In the genomic region with DNA sequence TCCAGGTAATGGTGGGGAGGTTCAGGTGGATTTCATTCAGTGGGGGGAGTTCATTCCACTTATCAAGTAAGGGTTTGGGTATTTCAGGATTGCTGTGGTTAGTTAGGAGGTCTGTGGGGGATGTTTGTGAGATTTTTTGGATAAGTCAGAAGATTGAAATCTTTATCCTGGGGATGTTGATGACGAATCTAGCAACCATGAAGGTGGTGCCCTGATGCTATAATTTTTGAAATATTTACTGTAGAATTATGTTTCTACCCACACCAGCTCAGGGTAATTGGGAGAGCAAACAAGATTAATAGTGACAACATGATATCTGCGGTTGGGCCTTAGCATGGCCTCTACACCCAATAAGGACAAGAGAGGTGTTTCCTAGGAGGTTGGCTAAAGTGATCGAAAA, we compare ENCODE assay signal across 18 cellular contexts. TPM values are rescaled to one million over a fixed set of nuclear protein-coding genes. Genes with fewer than 3 reads are reported as not detected.
A peak's percentile ranks its signal among the peaks of the same experiment; 100 is the strongest.
DNase-seq lines count a peak whose midpoint lies in the region; TF ChIP-seq lines count a peak whose summit lies in the region.
"Had no signal": no experiment of that assay in that cellular context is flagged by ENCODE, and none has a peak within 500 bp of the region (broad histone marks: within the 10 kb centered on the region; RNA-seq: fewer than 3 reads in every experiment).

No MANE protein-coding gene starts in this region.

- peak overlapping the region; percentile 3 for H3K27ac ChIP-seq in smooth muscle cell (ENCODE audit: low read depth)
- H3K27ac ChIP-seq: BLaER1 had no signal

- no peaks in the 10 kb centered on the region for H3K27me3 ChIP-seq in smooth muscle cell (ENCODE audit: low read depth)
- H3K27me3 ChIP-seq: BLaER1 had no signal

- no peaks in the 10 kb centered on the region for H3K9me3 ChIP-seq in smooth muscle cell (replicated peaks; ENCODE audit: low read depth)
- H3K9me3 ChIP-seq: HAP-1 had no signal

- H2AFZ ChIP-seq in smooth muscle cell (ENCODE audit: low read depth): no peak overlapping the region

- TF ChIP-seq CTCF in smooth muscle cell (IDR thresholded peaks at IDR 0.05; ENCODE audit: borderline replicate concordance, insufficient read depth, poor library complexity, severe bottlenecking): no peak

- H3K36me3 ChIP-seq in smooth muscle cell (ENCODE audit: low read depth): no peaks in the 10 kb centered on the region

- H3K4me3 ChIP-seq in smooth muscle cell: no peak overlapping the region
- H3K4me3 ChIP-seq: BLaER1, HAP-1 had no signal

- no peak overlapping the region for H3K4me2 ChIP-seq in smooth muscle cell
- H3K4me2 ChIP-seq: BLaER1 had no signal

- no peak overlapping the region for H3K9ac ChIP-seq in smooth muscle cell (ENCODE audit: low read depth)
- H3K9ac ChIP-seq: BLaER1 had no signal

- peaks cover 20% of the 10 kb centered on the region for H4K20me1 ChIP-seq in smooth muscle cell (ENCODE audit: low read depth)
- H4K20me1 ChIP-seq: BLaER1 had no signal

- H3F3A ChIP-seq in smooth muscle cell (ENCODE audit: low read depth): no peaks in the 10 kb centered on the region

- H3K79me2 ChIP-seq in smooth muscle cell (ENCODE audit: low read depth): peaks cover 32% of the 10 kb centered on the region

- DNase-seq in AG20443 (ENCODE audit: low spot score) (peak; percentile 19), HS-27A (ENCODE audit: low read depth) (peak; percentile 69), amniotic epithelial cell (ENCODE audit: low read depth) (peak; percentile 79), smooth muscle cell (lab: John Stamatoyannopoulos, UW; ENCODE audit: unreplicated experiment) (no peak), DMS79 treated with DMSO at 0.1 percent for 48 hours (lab: John Stamatoyannopoulos, UW) (no peak), NCI-H2029 (lab: John Stamatoyannopoulos, UW) (no peak), HT-29 (ENCODE audit: low spot score) (no peak)
- DNase-seq: ACHN; CD8-positive, alpha-beta memory T cell; DMS79; KG1; NCI-H1048; NCI-H1436 treated with DMSO at 0.1 percent for 48 hours; NCI-H345; NCI-H526 treated with DMSO at 0.1 percent for 48 hours; NK-92 treated with Interleukin-12 subunit alpha and Interleukin-12 subunit beta, amount 100 ng/mL, for 24 hours had no signal

- WGBS in smooth muscle cell (ENCODE audit: low lambda C conversion rate): 87% methylated on average over 3 of the region's 3 CpGs

- H3K4me1 ChIP-seq in smooth muscle cell (ENCODE audit: low read depth): no peaks in the 10 kb centered on the region
- H3K4me1 ChIP-seq: BLaER1, HAP-1 had no signal

RNA-seq across cellular contexts. Expression of a gene that starts 28.3 kb away (rescaled TPM):
- total RNA-seq in smooth muscle cell: 86.0 and 96.7 TPM in 2 replicates
- 16.9 and 28.7 TPM in 2 replicates for polyA plus RNA-seq in smooth muscle cell
- total RNA-seq in HT-29 (2014; rRNA removed; shearing (Covaris generic)): 13.9 and 14.2 TPM in 2 replicates

Comparison
In these comparisons a context has a peak if more than half of its experiments do, and no peak if none do; other contexts are left out.
1. DNase-seq: peak in AG20443 (single experiment), HS-27A (single experiment) and amniotic epithelial cell (single experiment); none in smooth muscle cell (single experiment), DMS79 treated with DMSO at 0.1 percent for 48 hours (single experiment), NCI-H2029 (single experiment) and HT-29 (single experiment).